In genomic region chr7:30738026-30738915, GRCh38 we compare ENCODE assay signal across 19 cellular contexts. TPM values are rescaled to one million over a fixed set of nuclear protein-coding genes. Genes with fewer than 3 reads are reported as not detected.
A peak's percentile ranks its signal among the peaks of the same experiment; 100 is the strongest.
DNase-seq lines count a peak whose midpoint lies in the region; ATAC-seq and TF ChIP-seq lines count a peak whose summit lies in the region.
"Had no signal": no experiment of that assay in that cellular context is flagged by ENCODE, and none has a peak within 500 bp of the region (broad histone marks: within the 10 kb centered on the region; RNA-seq: fewer than 3 reads in every experiment).

No MANE protein-coding gene starts in this region.

- ATAC-seq in activated CD8-positive, alpha-beta memory T cell treated with anti-CD3 and anti-CD28 coated beads, Interleukin-2, amount 10 ng/mL, durations not matched to agents 7 days and 5 days = peak; percentile 68
- ATAC-seq in activated naive CD4-positive, alpha-beta T cell treated with anti-CD3 and anti-CD28 coated beads, Interleukin-2, amount 50 U/mL, for 72 hours = peak; percentile 82
- ATAC-seq in HG03159 (IDR thresholded peaks at IDR 0.05; ENCODE audit: unreplicated experiment) = no peak
- ATAC-seq: foreskin keratinocyte; stimulated activated naive B cell treated with anti-CD40 and anti-IgM and Interleukin-4, amounts not matched to agents 10 μg/mL and 1 μg/mL and 100 μg/mL, for 72 hours had no signal

- H4K20me1 ChIP-seq in osteoblast (ENCODE audit: insufficient read depth, low read length) = no peaks in the 10 kb centered on the region

- H3K9me3 Mint-ChIP-seq in activated CD8-positive, alpha-beta memory T cell treated with anti-CD3 and anti-CD28 coated beads, Interleukin-2, amount 10 ng/mL, durations not matched to agents 7 days and 5 days (ENCODE audit: low read depth) = no peaks in the 10 kb centered on the region
- no peaks in the 10 kb centered on the region for H3K9me3 Mint-ChIP-seq in IgD-negative memory B cell
- H3K9me3 Mint-ChIP-seq in activated naive CD4-positive, alpha-beta T cell treated with anti-CD3 and anti-CD28 coated beads, Interleukin-2, amount 50 U/mL, for 72 hours = peaks cover 0 to 8% of the 10 kb centered on the region in 2 donors
- H3K9me3 Mint-ChIP-seq: dendritic cell treated with granulocyte-macrophage colony-stimulating factor and Interleukin-4, amounts not matched to agents 40 ng/mL and 50 ng/mL, for 4 days; stimulated activated naive B cell treated with anti-CD40 and anti-IgM and Interleukin-4, amounts not matched to agents 10 μg/mL and 1 μg/mL and 100 μg/mL, for 72 hours had no signal

- no peaks in the 10 kb centered on the region for H3K4me1 ChIP-seq in osteoblast (ENCODE audit: insufficient read depth, low read length)
- H3K4me1 ChIP-seq: foreskin keratinocyte had no signal

- H2AFZ ChIP-seq in osteoblast (ENCODE audit: low read length) = no peak overlapping the region
- H2AFZ ChIP-seq: PC-9 had no signal

- H3K4me2 ChIP-seq in osteoblast (ENCODE audit: insufficient read depth, low read length) = no peak overlapping the region
- H3K4me2 ChIP-seq: PC-9, smooth muscle cell had no signal

- H3K27ac Mint-ChIP-seq in activated CD8-positive, alpha-beta memory T cell treated with anti-CD3 and anti-CD28 coated beads, Interleukin-2, amount 10 ng/mL, durations not matched to agents 7 days and 5 days = peak overlapping the region; percentile 90
- H3K27ac Mint-ChIP-seq in IgD-negative memory B cell = peak overlapping the region in 2 of 3 donors; percentile 46 to 89
- peak overlapping the region; percentile 12 to 81 for H3K27ac Mint-ChIP-seq in activated naive CD4-positive, alpha-beta T cell treated with anti-CD3 and anti-CD28 coated beads, Interleukin-2, amount 50 U/mL, for 72 hours
- H3K27ac Mint-ChIP-seq: dendritic cell treated with granulocyte-macrophage colony-stimulating factor and Interleukin-4, amounts not matched to agents 40 ng/mL and 50 ng/mL, for 4 days; stimulated activated naive B cell treated with anti-CD40 and anti-IgM and Interleukin-4, amounts not matched to agents 10 μg/mL and 1 μg/mL and 100 μg/mL, for 72 hours had no signal

- DNase-seq in activated CD8-positive, alpha-beta memory T cell treated with anti-CD3 and anti-CD28 coated beads, Interleukin-2, amount 10 ng/mL, durations not matched to agents 7 days and 5 days = no peak
- DNase-seq in activated CD8-positive, alpha-beta memory T cell treated with anti-CD3 and anti-CD28 coated beads, Interleukin-2, amount 50 U/mL, for 4 hours = no peak
- DNase-seq in activated naive CD4-positive, alpha-beta T cell treated with anti-CD3 and anti-CD28 coated beads, Interleukin-2, amount 50 U/mL, for 72 hours (ENCODE audit: low spot score in 2 of 2) = no peak
- DNase-seq in osteoblast (ENCODE audit: insufficient read length, low spot score, missing footprints) = peak; percentile 22
- no peak for DNase-seq in GF-D8 (lab: John Stamatoyannopoulos, UW)
- no peak for DNase-seq in SIG-M5 (lab: John Stamatoyannopoulos, UW)
- DNase-seq: activated CD4-positive, alpha-beta T cell treated with anti-CD3 and anti-CD28 coated beads for 1 hour; foreskin keratinocyte; NCI-H146; NCI-H774; PC-9; stimulated activated naive B cell treated with anti-CD40 and anti-IgM and Interleukin-4, amounts not matched to agents 10 μg/mL and 1 μg/mL and 100 μg/mL, for 72 hours had no signal

- TF ChIP-seq CTCF in osteoblast (IDR thresholded peaks at IDR 0.05; ENCODE audit: extremely low read depth, low read depth, low read length) = no peak

- no peak overlapping the region for H3K27ac ChIP-seq in osteoblast (ENCODE audit: low read depth, low read length)
- H3K27ac ChIP-seq: foreskin keratinocyte, PC-9, tibial nerve had no signal

- no peaks in the 10 kb centered on the region for H3K36me3 Mint-ChIP-seq in activated CD8-positive, alpha-beta memory T cell treated with anti-CD3 and anti-CD28 coated beads, Interleukin-2, amount 10 ng/mL, durations not matched to agents 7 days and 5 days
- H3K36me3 Mint-ChIP-seq in IgD-negative memory B cell = no peaks in the 10 kb centered on the region
- no peaks in the 10 kb centered on the region for H3K36me3 Mint-ChIP-seq in activated naive CD4-positive, alpha-beta T cell treated with anti-CD3 and anti-CD28 coated beads, Interleukin-2, amount 50 U/mL, for 72 hours
- H3K36me3 Mint-ChIP-seq: stimulated activated naive B cell treated with anti-CD40 and anti-IgM and Interleukin-4, amounts not matched to agents 10 μg/mL and 1 μg/mL and 100 μg/mL, for 72 hours had no signal

- no peaks in the 10 kb centered on the region for H3K36me3 ChIP-seq in osteoblast (ENCODE audit: insufficient read depth, low read length)
- H3K36me3 ChIP-seq: tibial nerve had no signal

- H3K27me3 ChIP-seq in osteoblast (ENCODE audit: insufficient read depth, low read length) = peaks cover 32% of the 10 kb centered on the region
- H3K27me3 ChIP-seq: tibial nerve had no signal

- no peaks in the 10 kb centered on the region for H3K9me3 ChIP-seq in osteoblast (ENCODE audit: low read depth, low read length)

- H3K4me3 ChIP-seq in osteoblast (ENCODE audit: insufficient read depth, low read length) = no peak overlapping the region
- H3K4me3 ChIP-seq: PC-9, smooth muscle cell, tibial nerve had no signal

- peak overlapping the region; percentile 10 for H3K4me3 Mint-ChIP-seq in activated CD8-positive, alpha-beta memory T cell treated with anti-CD3 and anti-CD28 coated beads, Interleukin-2, amount 10 ng/mL, durations not matched to agents 7 days and 5 days
- peak overlapping the region in 1 of 4 donors; percentile 65 for H3K4me3 Mint-ChIP-seq in IgD-negative memory B cell
- H3K4me3 Mint-ChIP-seq: dendritic cell treated with granulocyte-macrophage colony-stimulating factor and Interleukin-4, amounts not matched to agents 40 ng/mL and 50 ng/mL, for 4 days; stimulated activated naive B cell treated with anti-CD40 and anti-IgM and Interleukin-4, amounts not matched to agents 10 μg/mL and 1 μg/mL and 100 μg/mL, for 72 hours had no signal

- peaks cover 24% of the 10 kb centered on the region for H3K4me1 Mint-ChIP-seq in activated CD8-positive, alpha-beta memory T cell treated with anti-CD3 and anti-CD28 coated beads, Interleukin-2, amount 10 ng/mL, durations not matched to agents 7 days and 5 days
- H3K4me1 Mint-ChIP-seq in IgD-negative memory B cell = peaks cover 2 to 9% (median 7%) of the 10 kb centered on the region in 3 donors

- no peaks in the 10 kb centered on the region for H3K79me2 ChIP-seq in osteoblast (ENCODE audit: insufficient read depth, low read length)

- H3K27me3 Mint-ChIP-seq in activated CD8-positive, alpha-beta memory T cell treated with anti-CD3 and anti-CD28 coated beads, Interleukin-2, amount 10 ng/mL, durations not matched to agents 7 days and 5 days = no peaks in the 10 kb centered on the region
- H3K27me3 Mint-ChIP-seq in IgD-negative memory B cell = peaks cover 6% of the 10 kb centered on the region

- CTCF ChIA-PET in activated CD8-positive, alpha-beta memory T cell treated with anti-CD3 and anti-CD28 coated beads, Interleukin-2, amount 10 ng/mL, durations not matched to agents 7 days and 5 days (lab: Charles Lee) = interaction anchor here (0.8 to 6.2 kb wide), 11 partner anchors 11 to 574 kb away, joined by 3 to 166 read pairs (median 9); partner anchors contain the start of gene CRHR2

RNA-seq across cellular contexts. Expression of gene INMT, which starts 13.7 kb away (rescaled TPM):
- under 1 TPM in 1 of 2 experiments, not detected in 1; 0.12 TPM for total RNA-seq in activated CD8-positive, alpha-beta memory T cell treated with anti-CD3 and anti-CD28 coated beads, Interleukin-2, amount 10 ng/mL, durations not matched to agents 7 days and 5 days
- polyA plus RNA-seq in IgD-negative memory B cell = not detected
- total RNA-seq in activated naive CD4-positive, alpha-beta T cell treated with anti-CD3 and anti-CD28 coated beads, Interleukin-2, amount 50 U/mL, for 72 hours = under 1 TPM in 1 of 2 donors, not detected in 1; 0.33 TPM
- total RNA-seq in osteoblast = 0.72 and 1.5 TPM in 2 replicates
- total RNA-seq: foreskin keratinocyte, M059J, PC-9, SK-MEL-5 had no signal
- polyA plus RNA-seq: foreskin keratinocyte had no signal

RNA-seq across cellular contexts. Expression of gene MINDY4, which starts 32.9 kb away (rescaled TPM):
- 1 to 10 TPM; 1.1 to 1.3 TPM for total RNA-seq in activated CD8-positive, alpha-beta memory T cell treated with anti-CD3 and anti-CD28 coated beads, Interleukin-2, amount 10 ng/mL, durations not matched to agents 7 days and 5 days
- polyA plus RNA-seq in IgD-negative memory B cell = 0.25 TPM
- 1 to 10 TPM in 1 of 2 donors, under 1 TPM in 1; 0.32 to 1.9 TPM for total RNA-seq in activated naive CD4-positive, alpha-beta T cell treated with anti-CD3 and anti-CD28 coated beads, Interleukin-2, amount 50 U/mL, for 72 hours
- total RNA-seq in osteoblast = 8.5 and 10.5 TPM in 2 replicates

RNA-seq across cellular contexts. Expression of gene CRHR2, which starts 56.0 kb away (rescaled TPM):
- total RNA-seq in activated CD8-positive, alpha-beta memory T cell treated with anti-CD3 and anti-CD28 coated beads, Interleukin-2, amount 10 ng/mL, durations not matched to agents 7 days and 5 days = not detected
- not detected for polyA plus RNA-seq in IgD-negative memory B cell
- total RNA-seq in activated naive CD4-positive, alpha-beta T cell treated with anti-CD3 and anti-CD28 coated beads, Interleukin-2, amount 50 U/mL, for 72 hours = not detected
- not detected in 2 replicates for total RNA-seq in osteoblast
- total RNA-seq: foreskin keratinocyte, M059J, PC-9, SK-MEL-5, smooth muscle cell had no signal
- polyA plus RNA-seq: foreskin keratinocyte had no signal
